In the genomic region with DNA sequence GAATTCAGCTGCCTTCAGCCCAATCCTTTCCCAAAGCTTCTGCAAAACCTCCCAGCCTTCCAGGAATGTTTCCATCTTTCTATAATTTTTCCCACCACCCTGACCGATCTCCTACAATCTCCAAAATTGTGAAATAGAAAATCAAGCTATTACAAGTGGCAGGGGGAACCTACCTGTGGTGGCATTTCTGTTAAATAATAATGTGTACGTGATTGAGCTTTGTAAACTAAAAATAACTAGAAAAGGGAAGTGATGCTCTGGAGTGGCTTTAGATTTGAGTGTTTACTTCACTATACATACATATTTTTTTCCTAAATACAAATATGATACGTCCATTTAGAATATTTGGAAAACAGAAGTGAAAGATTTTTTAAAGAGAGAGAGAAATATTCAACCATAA, we compare ENCODE assay signal across 12 cellular contexts.
A peak's percentile ranks its signal among the peaks of the same experiment; 100 is the strongest.
DNase-seq lines count a peak whose midpoint lies in the region; ATAC-seq and TF ChIP-seq lines count a peak whose summit lies in the region.
"Had no signal": no experiment of that assay in that cellular context is flagged by ENCODE, and none has a peak within 500 bp of the region (broad histone marks: within the 10 kb centered on the region; RNA-seq: fewer than 3 reads in every experiment).

No MANE protein-coding gene starts in this region.

- no peaks in the 10 kb centered on the region for H4K20me1 ChIP-seq in osteoblast (ENCODE audit: insufficient read depth, low read length)

- H3K36me3 ChIP-seq in osteoblast (ENCODE audit: insufficient read depth, low read length) (no peaks in the 10 kb centered on the region), tibial artery (no peaks in the 10 kb centered on the region)

- DNase-seq in osteoblast (ENCODE audit: insufficient read length, low spot score, missing footprints) (peak; percentile 18), NCI-H1417 (lab: John Stamatoyannopoulos, UW) (no peak), tibial artery (no peak), T-helper 1 cell (no peak)
- DNase-seq: amygdala; effector CD8-positive, alpha-beta T cell; KG1; NCI-H446 treated with DMSO at 0.1 percent for 48 hours had no signal

- intact Hi-C loops in tibial artery (cut with DNase I; ENCODE audit: low total_unique reads): no loop called here

- peak; percentile 47 for ATAC-seq in GM19023 (IDR thresholded peaks at IDR 0.05; ENCODE audit: unreplicated experiment)
- peak; percentile 83 for ATAC-seq in GM21737 (IDR thresholded peaks at IDR 0.05; ENCODE audit: unreplicated experiment)
- ATAC-seq in HG03139 (IDR thresholded peaks at IDR 0.05; ENCODE audit: unreplicated experiment): peak; percentile 75

- no peak overlapping the region for H2AFZ ChIP-seq in osteoblast (ENCODE audit: low read length)

- H3K79me2 ChIP-seq in osteoblast (ENCODE audit: insufficient read depth, low read length): no peaks in the 10 kb centered on the region

- TF ChIP-seq CTCF in osteoblast (IDR thresholded peaks at IDR 0.05; ENCODE audit: extremely low read depth, low read depth, low read length) (no peak), tibial artery (IDR thresholded peaks at IDR 0.05) (no peak)

- H3K9me3 ChIP-seq in osteoblast (ENCODE audit: low read depth, low read length) (no peaks in the 10 kb centered on the region), tibial artery (no peaks in the 10 kb centered on the region)

- H3K4me1 ChIP-seq in osteoblast (ENCODE audit: insufficient read depth, low read length): no peaks in the 10 kb centered on the region
- H3K4me1 ChIP-seq in tibial artery: no peaks in the 10 kb centered on the region

- H3K4me2 ChIP-seq in osteoblast (ENCODE audit: insufficient read depth, low read length): no peak overlapping the region

- H3K27ac ChIP-seq in osteoblast (ENCODE audit: low read depth, low read length) (no peak overlapping the region), tibial artery (no peak overlapping the region)
- H3K27ac ChIP-seq: SK-N-MC had no signal

- no peak overlapping the region for H3K4me3 ChIP-seq in osteoblast (ENCODE audit: insufficient read depth, low read length)
- no peak overlapping the region for H3K4me3 ChIP-seq in tibial artery
- H3K4me3 ChIP-seq: SK-N-MC had no signal

- no peaks in the 10 kb centered on the region for H3K27me3 ChIP-seq in osteoblast (ENCODE audit: insufficient read depth, low read length)
- H3K27me3 ChIP-seq in tibial artery: no peaks in the 10 kb centered on the region
